ENCODE assay signal across 9 cellular contexts in the genomic region with DNA sequence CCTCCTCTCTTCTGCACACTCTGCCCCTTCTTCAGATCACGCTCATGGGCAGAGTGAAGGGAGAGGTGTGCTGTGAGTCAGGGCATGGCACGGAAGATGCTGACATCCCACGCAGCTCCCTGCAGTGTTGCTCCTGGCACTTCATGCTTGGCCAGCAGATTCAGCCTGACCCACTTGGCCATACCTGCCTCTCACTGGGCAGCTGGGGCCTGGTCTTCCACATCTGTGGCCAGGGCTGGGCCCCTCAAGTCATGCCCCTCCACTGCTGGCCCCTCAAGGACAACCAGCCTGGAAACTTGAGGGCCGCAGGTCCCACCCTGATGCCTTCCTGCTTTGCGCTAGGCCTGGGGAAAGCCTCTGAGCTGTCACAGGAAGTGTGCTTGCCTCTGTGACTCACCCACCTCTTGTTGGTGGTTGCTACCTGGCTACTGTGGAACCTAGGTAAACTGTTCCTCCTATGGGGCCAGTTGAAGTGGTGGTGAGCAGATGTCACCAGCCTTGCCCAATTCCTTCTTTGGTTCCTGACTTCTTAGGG. TPM values are rescaled to one million over a fixed set of nuclear protein-coding genes. Genes with fewer than 3 reads are reported as not detected.
A peak's percentile ranks its signal among the peaks of the same experiment; 100 is the strongest.
DNase-seq lines count a peak whose midpoint lies in the region; ATAC-seq lines count a peak whose summit lies in the region.
"Had no signal": no experiment of that assay in that cellular context is flagged by ENCODE, and none has a peak within 500 bp of the region (broad histone marks: within the 10 kb centered on the region; RNA-seq: fewer than 3 reads in every experiment).

No MANE protein-coding gene starts in this region.

- H3K4me3 Mint-ChIP-seq in activated naive CD4-positive, alpha-beta T cell treated with anti-CD3 and anti-CD28 coated beads, Interleukin-2, amount 50 U/mL, for 24 hours, result peak overlapping the region; percentile 33

- no peaks in the 10 kb centered on the region for H4K20me1 ChIP-seq in Karpas-422 (ENCODE audit: insufficient read depth, low read depth, low read length)

- H3K4me3 ChIP-seq in aorta (ENCODE audit: low read length in 2 of 2) (no peak overlapping the region), Karpas-422 (ENCODE audit: low read length) (no peak overlapping the region)

- H3K4me1 ChIP-seq in aorta (ENCODE audit: control insufficient read depth in 1 of 2, insufficient read depth in 2 of 2, low read length in 2 of 2), result no peaks in the 10 kb centered on the region
- H3K4me1 ChIP-seq in Karpas-422 (ENCODE audit: low read length), result no peaks in the 10 kb centered on the region

- H3K9me3 ChIP-seq in aorta (ENCODE audit: control insufficient read depth, low read length) (no peaks in the 10 kb centered on the region), Karpas-422 (ENCODE audit: low read length) (no peaks in the 10 kb centered on the region)

- ATAC-seq in aorta (ENCODE audit: low FRiP score), result peak; percentile 38
- ATAC-seq: SK-N-SH treated with all-trans-retinoic acid at 6 μM for 48 hours had no signal

- H3K9ac ChIP-seq in Karpas-422 (ENCODE audit: low read length), result no peak overlapping the region

- 88 to 94% methylated on average over 5 of the region's 5 CpGs for WGBS in aorta, 2 donors

- H3K9me3 Mint-ChIP-seq in activated naive CD4-positive, alpha-beta T cell treated with anti-CD3 and anti-CD28 coated beads, Interleukin-2, amount 50 U/mL, for 24 hours, result no peaks in the 10 kb centered on the region

- H3K4me2 ChIP-seq in Karpas-422 (ENCODE audit: low read depth, low read length, poor library complexity, severe bottlenecking), result no peak overlapping the region

- H3K4me1 Mint-ChIP-seq in activated naive CD4-positive, alpha-beta T cell treated with anti-CD3 and anti-CD28 coated beads, Interleukin-2, amount 50 U/mL, for 24 hours, result peaks cover 20% of the 10 kb centered on the region

- no peak overlapping the region for H2AFZ ChIP-seq in Karpas-422 (ENCODE audit: low read length)

- peak; percentile 58 for DNase-seq in NK-92 treated with Interleukin-12 subunit alpha and Interleukin-12 subunit beta, amount 100 ng/mL, for 24 hours (lab: John Stamatoyannopoulos, UW)
- DNase-seq in NK-92 (lab: John Stamatoyannopoulos, UW; ENCODE audit: unreplicated experiment) (no peak), posterior vena cava (ENCODE audit: low spot score) (peak; percentile 60), aorta (no peak), H4 (ENCODE audit: low spot score) (no peak), midbrain (lab: John Stamatoyannopoulos, UW) (no peak), Karpas-422 (no peak)

- H3K36me3 Mint-ChIP-seq in activated naive CD4-positive, alpha-beta T cell treated with anti-CD3 and anti-CD28 coated beads, Interleukin-2, amount 50 U/mL, for 24 hours, result no peaks in the 10 kb centered on the region

- H3K27me3 ChIP-seq in aorta (ENCODE audit: control insufficient read depth in 1 of 2, insufficient read depth in 2 of 2, low read length in 1 of 2) (no peaks in the 10 kb centered on the region), Karpas-422 (ENCODE audit: low read length) (no peaks in the 10 kb centered on the region)

- H3K27me3 Mint-ChIP-seq in activated naive CD4-positive, alpha-beta T cell treated with anti-CD3 and anti-CD28 coated beads, Interleukin-2, amount 50 U/mL, for 24 hours, result no peaks in the 10 kb centered on the region

- intact Hi-C loops in posterior vena cava (cut with DNase I), result no loop called here
- intact Hi-C loops in aorta (cut with DNase I), result no loop called here

- H3K27ac ChIP-seq in aorta (ENCODE audit: low read depth in 1 of 2, low read length in 2 of 2), result no peak overlapping the region
- H3K27ac ChIP-seq in Karpas-422 (ENCODE audit: low read length), result no peak overlapping the region

- H3K36me3 ChIP-seq in aorta (ENCODE audit: control insufficient read depth in 1 of 2, insufficient read depth in 2 of 2, low read length in 1 of 2), result no peaks in the 10 kb centered on the region
- H3K36me3 ChIP-seq in Karpas-422 (ENCODE audit: insufficient read depth, low read length), result no peaks in the 10 kb centered on the region

- no peaks in the 10 kb centered on the region for H3K9me2 ChIP-seq in Karpas-422 (replicated peaks; ENCODE audit: insufficient read depth, low read length)

- H3K27ac Mint-ChIP-seq in activated naive CD4-positive, alpha-beta T cell treated with anti-CD3 and anti-CD28 coated beads, Interleukin-2, amount 50 U/mL, for 24 hours, result peak overlapping the region; percentile 59

- H3K79me2 ChIP-seq in Karpas-422 (ENCODE audit: low read length), result no peaks in the 10 kb centered on the region

RNA-seq across cellular contexts. Expression of a gene that starts 48.7 kb away (rescaled TPM):
- total RNA-seq in posterior vena cava, result under 1 TPM; 0.42 to 0.48 TPM
- total RNA-seq in aorta, result under 1 TPM; 0.42 to 0.75 TPM
- under 1 TPM in 1 of 2 donors, not detected in 1; 0.08 TPM for polyA plus RNA-seq in aorta
- 0.04 and 0.16 TPM in 2 replicates for total RNA-seq in H4 (2014; rRNA removed; shearing (Covaris generic))
- total RNA-seq in Karpas-422 (2014; rRNA removed; shearing (Covaris generic); ENCODE audit: low replicate concordance), result 0.37 and 0.61 TPM in 2 replicates

Comparison
In these comparisons a context has a peak if more than half of its experiments do, and no peak if none do; other contexts are left out.
1. DNase-seq: peak in NK-92 treated with Interleukin-12 subunit alpha and Interleukin-12 subunit beta, amount 100 ng/mL, for 24 hours (single experiment) and posterior vena cava (single experiment); none in NK-92 (single experiment), aorta (0 of 2), H4 (single experiment), midbrain (single experiment) and Karpas-422 (single experiment).